Comparison of ENCODE assay signal across 7 cellular contexts in genomic region chr17:71019699-71020098, GRCh38.
"Had no signal": no experiment of that assay in that cellular context is flagged by ENCODE, and none has a peak within 500 bp of the region (broad histone marks: within the 10 kb centered on the region; RNA-seq: fewer than 3 reads in every experiment).

No MANE protein-coding gene starts in this region.

- H3K36me3 ChIP-seq: HAP-1 had no signal

- H3K27ac Mint-ChIP-seq: HFFc6, IgD-negative memory B cell had no signal

- DNase-seq: GM23248, HFFc6, KBM-7 had no signal

- H3K9me3 ChIP-seq: HAP-1 had no signal

- H3K36me3 Mint-ChIP-seq: IgD-negative memory B cell had no signal

- ATAC-seq: HCT116 had no signal

- H3K4me3 ChIP-seq: GM23248, HAP-1 had no signal

- H3K27me3 Mint-ChIP-seq: IgD-negative memory B cell had no signal

- H3K9me3 Mint-ChIP-seq: HFFc6 had no signal

- H3K4me1 ChIP-seq: HAP-1 had no signal

- H3K27ac ChIP-seq: GM23248, KMS-11 had no signal

- H3K4me3 Mint-ChIP-seq: HFFc6, IgD-negative memory B cell had no signal

- H3K4me1 Mint-ChIP-seq: IgD-negative memory B cell had no signal
